In the genomic region with DNA sequence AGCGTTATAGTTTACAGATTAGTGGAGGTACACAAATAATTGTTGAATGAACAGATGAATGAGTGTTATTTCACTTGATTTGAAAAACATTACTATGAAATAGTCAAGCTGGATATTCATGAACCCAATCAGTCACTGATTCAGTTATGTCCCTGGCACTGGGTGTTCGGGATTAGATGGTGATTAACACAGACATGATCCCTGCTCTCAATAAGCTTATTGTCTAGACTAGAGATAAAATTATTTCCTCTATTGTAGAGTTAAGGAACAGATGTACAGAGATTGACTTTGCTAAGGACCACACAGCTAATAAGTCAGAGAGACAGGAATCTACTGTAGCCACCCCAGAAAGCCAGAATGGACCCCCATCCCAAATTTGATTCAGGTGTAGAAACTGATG, we compare ENCODE assay signal across 10 cellular contexts. TPM values are rescaled to one million over a fixed set of nuclear protein-coding genes. Genes with fewer than 3 reads are reported as not detected.
DNase-seq lines count a peak whose midpoint lies in the region; ATAC-seq and TF ChIP-seq lines count a peak whose summit lies in the region.
"Had no signal": no experiment of that assay in that cellular context is flagged by ENCODE, and none has a peak within 500 bp of the region (broad histone marks: within the 10 kb centered on the region; RNA-seq: fewer than 3 reads in every experiment).

No MANE protein-coding gene starts in this region.

- WGBS in smooth muscle cell (ENCODE audit: low lambda C conversion rate): 93% methylated on average over 2 of the region's 2 CpGs

- no peaks in the 10 kb centered on the region for H3K9me3 ChIP-seq in smooth muscle cell (replicated peaks; ENCODE audit: low read depth)

- H3K27ac ChIP-seq in smooth muscle cell (ENCODE audit: low read depth): no peak overlapping the region
- H3K27ac ChIP-seq: HL-60 had no signal

- H3K4me3 ChIP-seq in smooth muscle cell: peak overlapping the region; percentile 60

- no peaks in the 10 kb centered on the region for H3K9me3 Mint-ChIP-seq in activated CD4-positive, alpha-beta T cell treated with anti-CD3 and anti-CD28 coated beads, Interleukin-2, amount 10 ng/mL, durations not matched to agents 24 days and 14 days
- no peaks in the 10 kb centered on the region for H3K9me3 Mint-ChIP-seq in activated B cell treated with CpG ODN at 0.5 μM for 24 hours
- no peaks in the 10 kb centered on the region for H3K9me3 Mint-ChIP-seq in glutamatergic neuron (ENCODE audit: unreplicated experiment)

- no peaks in the 10 kb centered on the region for H3K27me3 ChIP-seq in smooth muscle cell (ENCODE audit: low read depth)

- TF ChIP-seq CTCF in activated B cell treated with CpG ODN at 0.5 μM for 24 hours (IDR thresholded peaks at IDR 0.05) (no peak), glutamatergic neuron (IDR thresholded peaks at IDR 0.05; ENCODE audit: partially characterized antibody, unreplicated experiment) (no peak), smooth muscle cell (IDR thresholded peaks at IDR 0.05; ENCODE audit: borderline replicate concordance, insufficient read depth, poor library complexity, severe bottlenecking) (no peak)

- no peaks in the 10 kb centered on the region for H4K20me1 ChIP-seq in smooth muscle cell (ENCODE audit: low read depth)

- H3K36me3 ChIP-seq in smooth muscle cell (ENCODE audit: low read depth): no peaks in the 10 kb centered on the region

- H3K36me3 Mint-ChIP-seq in activated CD4-positive, alpha-beta T cell treated with anti-CD3 and anti-CD28 coated beads, Interleukin-2, amount 10 ng/mL, durations not matched to agents 24 days and 14 days (ENCODE audit: low read depth): no peaks in the 10 kb centered on the region
- no peaks in the 10 kb centered on the region for H3K36me3 Mint-ChIP-seq in activated B cell treated with CpG ODN at 0.5 μM for 24 hours (ENCODE audit: low read depth)
- H3K36me3 Mint-ChIP-seq in glutamatergic neuron (ENCODE audit: unreplicated experiment): no peaks in the 10 kb centered on the region

- peaks cover 8% of the 10 kb centered on the region for H3K4me1 Mint-ChIP-seq in activated CD4-positive, alpha-beta T cell treated with anti-CD3 and anti-CD28 coated beads, Interleukin-2, amount 10 ng/mL, durations not matched to agents 24 days and 14 days
- H3K4me1 Mint-ChIP-seq in activated B cell treated with CpG ODN at 0.5 μM for 24 hours (peaks cover 22% of the 10 kb centered on the region), glutamatergic neuron (ENCODE audit: low read depth, unreplicated experiment) (no peaks in the 10 kb centered on the region)

- CTCF ChIA-PET in activated B cell treated with CpG ODN at 0.5 μM for 24 hours (lab: Charles Lee): interaction anchor here (0.5 to 3.7 kb wide), 5 partner anchors 14 to 101 kb away, joined by 3 to 32 read pairs (median 5); a partner anchor contains a TSS

- peak overlapping the region; percentile 45 for H3K9ac ChIP-seq in smooth muscle cell (ENCODE audit: low read depth)

- no peak overlapping the region for H3K27ac Mint-ChIP-seq in activated CD4-positive, alpha-beta T cell treated with anti-CD3 and anti-CD28 coated beads, Interleukin-2, amount 10 ng/mL, durations not matched to agents 24 days and 14 days
- H3K27ac Mint-ChIP-seq in activated B cell treated with CpG ODN at 0.5 μM for 24 hours (peak overlapping the region; percentile 59), glutamatergic neuron (ENCODE audit: unreplicated experiment) (no peak overlapping the region)

- no peaks in the 10 kb centered on the region for H3K79me2 ChIP-seq in smooth muscle cell (ENCODE audit: low read depth)

- H3K27me3 Mint-ChIP-seq in activated CD4-positive, alpha-beta T cell treated with anti-CD3 and anti-CD28 coated beads, Interleukin-2, amount 10 ng/mL, durations not matched to agents 24 days and 14 days: peaks cover 5% of the 10 kb centered on the region
- H3K27me3 Mint-ChIP-seq in activated B cell treated with CpG ODN at 0.5 μM for 24 hours: no peaks in the 10 kb centered on the region
- H3K27me3 Mint-ChIP-seq in glutamatergic neuron (ENCODE audit: unreplicated experiment): peaks cover 2% of the 10 kb centered on the region

- peaks cover 7% of the 10 kb centered on the region for H3K4me1 ChIP-seq in smooth muscle cell (ENCODE audit: low read depth)

- POLR2A ChIA-PET in activated B cell treated with CpG ODN at 0.5 μM for 24 hours (lab: Charles Lee): interaction anchor here (1.0 to 1.5 kb wide), 5 partner anchors 9 to 325 kb away, joined by 3 to 8 read pairs (median 8); a partner anchor contains a TSS

- no peak for ATAC-seq in activated B cell treated with CpG ODN at 0.5 μM for 24 hours (ENCODE audit: low read depth)
- ATAC-seq in GM18519 (IDR thresholded peaks at IDR 0.05; ENCODE audit: low FRiP score, unreplicated experiment): no peak

- H2AFZ ChIP-seq in smooth muscle cell (ENCODE audit: low read depth): peak overlapping the region; percentile 89

- H3K4me3 Mint-ChIP-seq in activated CD4-positive, alpha-beta T cell treated with anti-CD3 and anti-CD28 coated beads, Interleukin-2, amount 10 ng/mL, durations not matched to agents 24 days and 14 days: peak overlapping the region; percentile 82
- H3K4me3 Mint-ChIP-seq in activated B cell treated with CpG ODN at 0.5 μM for 24 hours (peak overlapping the region; percentile 90), glutamatergic neuron (ENCODE audit: unreplicated experiment) (peak overlapping the region; percentile 88)

- DNase-seq in activated CD4-positive, alpha-beta T cell treated with anti-CD3 and anti-CD28 coated beads, Interleukin-2, amount 10 ng/mL, durations not matched to agents 24 days and 14 days: no peak
- no peak for DNase-seq in activated CD4-positive, alpha-beta T cell treated with anti-CD3 and anti-CD28 coated beads, Interleukin-2, amount 50 U/mL, for 1 hour
- DNase-seq in activated B cell treated with CpG ODN at 0.5 μM for 24 hours (no peak), glutamatergic neuron (no peak), smooth muscle cell (lab: John Stamatoyannopoulos, UW; ENCODE audit: unreplicated experiment) (no peak), epidermal melanocyte (ENCODE audit: insufficient read length, low spot score) (no peak), NK-92 (lab: John Stamatoyannopoulos, UW; ENCODE audit: unreplicated experiment) (no peak)
- DNase-seq: activated naive CD4-positive, alpha-beta T cell treated with Interleukin-2 at 50 U/mL for 16 hours had no signal

- no peaks in the 10 kb centered on the region for H3F3A ChIP-seq in smooth muscle cell (ENCODE audit: low read depth)

- intact Hi-C loops in activated CD4-positive, alpha-beta T cell treated with anti-CD3 and anti-CD28 coated beads, Interleukin-2, amount 10 ng/mL, durations not matched to agents 24 days and 14 days (cut with micrococcal nuclease): loop anchor here (2.0 kb wide), 2 partner anchors 103 to 217 kb away; a partner anchor contains a TSS
- intact Hi-C loops in activated B cell treated with CpG ODN at 0.5 μM for 24 hours (cut with micrococcal nuclease): loop anchor here (2.0 to 5.0 kb wide), 3 partner anchors 52 to 217 kb away; a partner anchor contains a TSS

- H3K4me2 ChIP-seq in smooth muscle cell: peak overlapping the region; percentile 90

RNA-seq across cellular contexts. Expression of a gene that starts 1.0 kb away (rescaled TPM):
- total RNA-seq in activated CD4-positive, alpha-beta T cell treated with anti-CD3 and anti-CD28 coated beads, Interleukin-2, amount 10 ng/mL, durations not matched to agents 24 days and 14 days: not detected in 2 replicates
- total RNA-seq in activated B cell treated with CpG ODN at 0.5 μM for 24 hours: 11.4 and 12.2 TPM in 2 replicates
- total RNA-seq in glutamatergic neuron (ENCODE audit: unreplicated experiment): 2.1 TPM
- total RNA-seq in smooth muscle cell: 1.8 and 3.1 TPM in 2 replicates
- polyA plus RNA-seq in smooth muscle cell: 1.9 and 3.5 TPM in 2 replicates
